1 cellular context compared by ENCODE assay signal in genomic region chr11:132228756-132229325, GRCh38.
TF ChIP-seq lines count a peak whose summit lies in the region.

No MANE protein-coding gene starts in this region.

TF ChIP-seq in SK-N-SH treated with all-trans-retinoic acid at 6 μM for 48 hours, 23 proteins besides CTCF, POLR2A, EP300 and RAD21 (continued from another document):
- TF ChIP-seq, protein P1, sequence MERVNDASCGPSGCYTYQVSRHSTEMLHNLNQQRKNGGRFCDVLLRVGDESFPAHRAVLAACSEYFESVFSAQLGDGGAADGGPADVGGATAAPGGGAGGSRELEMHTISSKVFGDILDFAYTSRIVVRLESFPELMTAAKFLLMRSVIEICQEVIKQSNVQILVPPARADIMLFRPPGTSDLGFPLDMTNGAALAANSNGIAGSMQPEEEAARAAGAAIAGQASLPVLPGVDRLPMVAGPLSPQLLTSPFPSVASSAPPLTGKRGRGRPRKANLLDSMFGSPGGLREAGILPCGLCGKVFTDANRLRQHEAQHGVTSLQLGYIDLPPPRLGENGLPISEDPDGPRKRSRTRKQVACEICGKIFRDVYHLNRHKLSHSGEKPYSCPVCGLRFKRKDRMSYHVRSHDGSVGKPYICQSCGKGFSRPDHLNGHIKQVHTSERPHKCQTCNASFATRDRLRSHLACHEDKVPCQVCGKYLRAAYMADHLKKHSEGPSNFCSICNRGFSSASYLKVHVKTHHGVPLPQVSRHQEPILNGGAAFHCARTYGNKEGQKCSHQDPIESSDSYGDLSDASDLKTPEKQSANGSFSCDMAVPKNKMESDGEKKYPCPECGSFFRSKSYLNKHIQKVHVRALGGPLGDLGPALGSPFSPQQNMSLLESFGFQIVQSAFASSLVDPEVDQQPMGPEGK (CRISPR knock-in tag; IDR thresholded peaks at IDR 0.05; ENCODE audit: borderline replicate concordance), result no peak
- TF ChIP-seq RARB (CRISPR knock-in tag; IDR thresholded peaks at IDR 0.05) (no peak), BACH2 (CRISPR knock-in tag; IDR thresholded peaks at IDR 0.05; ENCODE audit: borderline replicate concordance) (no peak), ZNF70 (CRISPR knock-in tag; IDR thresholded peaks at IDR 0.05) (no peak), TCF4 (CRISPR knock-in tag; IDR thresholded peaks at IDR 0.05; ENCODE audit: borderline replicate concordance) (no peak), CSDC2 (CRISPR knock-in tag; IDR thresholded peaks at IDR 0.05) (no peak), CSRNP3 (CRISPR knock-in tag; IDR thresholded peaks at IDR 0.05) (no peak), GLIS3 (CRISPR knock-in tag; IDR thresholded peaks at IDR 0.05) (no peak), ISL1 (CRISPR knock-in tag; IDR thresholded peaks at IDR 0.05) (no peak), PPARA (CRISPR knock-in tag; IDR thresholded peaks at IDR 0.05; ENCODE audit: borderline replicate concordance) (no peak), ZFP30 (CRISPR knock-in tag; IDR thresholded peaks at IDR 0.05) (no peak), CREB5 (CRISPR knock-in tag; IDR thresholded peaks at IDR 0.05; ENCODE audit: low read depth) (no peak), ZC3H10 (CRISPR knock-in tag; IDR thresholded peaks at IDR 0.05) (no peak)
- TF ChIP-seq, protein P2, sequence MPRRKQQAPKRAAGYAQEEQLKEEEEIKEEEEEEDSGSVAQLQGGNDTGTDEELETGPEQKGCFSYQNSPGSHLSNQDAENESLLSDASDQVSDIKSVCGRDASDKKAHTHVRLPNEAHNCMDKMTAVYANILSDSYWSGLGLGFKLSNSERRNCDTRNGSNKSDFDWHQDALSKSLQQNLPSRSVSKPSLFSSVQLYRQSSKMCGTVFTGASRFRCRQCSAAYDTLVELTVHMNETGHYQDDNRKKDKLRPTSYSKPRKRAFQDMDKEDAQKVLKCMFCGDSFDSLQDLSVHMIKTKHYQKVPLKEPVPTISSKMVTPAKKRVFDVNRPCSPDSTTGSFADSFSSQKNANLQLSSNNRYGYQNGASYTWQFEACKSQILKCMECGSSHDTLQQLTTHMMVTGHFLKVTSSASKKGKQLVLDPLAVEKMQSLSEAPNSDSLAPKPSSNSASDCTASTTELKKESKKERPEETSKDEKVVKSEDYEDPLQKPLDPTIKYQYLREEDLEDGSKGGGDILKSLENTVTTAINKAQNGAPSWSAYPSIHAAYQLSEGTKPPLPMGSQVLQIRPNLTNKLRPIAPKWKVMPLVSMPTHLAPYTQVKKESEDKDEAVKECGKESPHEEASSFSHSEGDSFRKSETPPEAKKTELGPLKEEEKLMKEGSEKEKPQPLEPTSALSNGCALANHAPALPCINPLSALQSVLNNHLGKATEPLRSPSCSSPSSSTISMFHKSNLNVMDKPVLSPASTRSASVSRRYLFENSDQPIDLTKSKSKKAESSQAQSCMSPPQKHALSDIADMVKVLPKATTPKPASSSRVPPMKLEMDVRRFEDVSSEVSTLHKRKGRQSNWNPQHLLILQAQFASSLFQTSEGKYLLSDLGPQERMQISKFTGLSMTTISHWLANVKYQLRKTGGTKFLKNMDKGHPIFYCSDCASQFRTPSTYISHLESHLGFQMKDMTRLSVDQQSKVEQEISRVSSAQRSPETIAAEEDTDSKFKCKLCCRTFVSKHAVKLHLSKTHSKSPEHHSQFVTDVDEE (CRISPR knock-in tag; IDR thresholded peaks at IDR 0.05), result no peak
